9 cellular contexts compared by ENCODE assay signal in the genomic region with DNA sequence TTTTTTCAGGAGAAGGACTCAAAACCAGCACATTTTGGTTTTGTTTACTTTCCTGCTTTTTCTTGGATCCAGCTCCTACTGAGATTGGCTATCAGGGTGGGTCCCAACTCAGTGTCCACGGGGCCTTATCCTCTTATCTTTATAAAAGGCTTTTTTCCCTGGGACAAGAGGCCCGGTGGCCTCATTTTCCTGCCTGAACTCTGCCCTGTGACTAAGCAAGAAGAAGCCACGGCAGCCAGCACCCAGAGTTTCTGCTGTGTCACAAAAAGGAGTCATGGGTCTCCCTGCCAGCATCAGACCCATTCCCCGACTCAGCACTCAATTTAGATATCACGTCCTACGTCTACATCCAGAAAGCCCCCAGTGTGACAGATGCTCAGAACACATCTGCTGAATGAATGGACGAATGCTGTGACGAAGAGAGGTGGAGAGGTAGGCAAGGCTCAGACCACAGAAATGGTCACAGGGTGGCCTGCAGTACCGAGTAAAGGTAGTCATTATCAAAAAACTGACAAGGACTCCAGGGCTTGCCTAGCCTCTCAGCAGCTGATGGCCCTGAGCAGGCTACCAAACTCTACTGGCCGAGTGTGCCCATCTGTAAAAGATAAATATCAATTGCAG. TPM values are rescaled to one million over a fixed set of nuclear protein-coding genes. Genes with fewer than 3 reads are reported as not detected.
A peak's percentile ranks its signal among the peaks of the same experiment; 100 is the strongest.
DNase-seq lines count a peak whose midpoint lies in the region; ATAC-seq and TF ChIP-seq lines count a peak whose summit lies in the region.
"Had no signal": no experiment of that assay in that cellular context is flagged by ENCODE, and none has a peak within 500 bp of the region (broad histone marks: within the 10 kb centered on the region; RNA-seq: fewer than 3 reads in every experiment).

No MANE protein-coding gene starts in this region.

- no peak for TF ChIP-seq CTCF in HFFc6 (IDR thresholded peaks at IDR 0.05)
- TF ChIP-seq CTCF in WTC11 (IDR thresholded peaks at IDR 0.05), result no peak
- no peak for TF ChIP-seq CTCF in stomach (IDR thresholded peaks at IDR 0.05)
- no peak for TF ChIP-seq CTCF in sigmoid colon (IDR thresholded peaks at IDR 0.05)

- H3K27ac ChIP-seq in stomach (peak overlapping the region; percentile 38 to 74 (median 63)), sigmoid colon (peak overlapping the region in 1 of 4 donors; percentile 26)

- TF ChIP-seq EP300 in stomach (IDR thresholded peaks at IDR 0.05) (no peak), sigmoid colon (IDR thresholded peaks at IDR 0.05) (no peak)

- H3K27ac Mint-ChIP-seq in HFFc6 (peak overlapping the region; percentile 92), WTC11 (peak overlapping the region; percentile 88)

- H3K36me3 Mint-ChIP-seq in HFFc6 (ENCODE audit: low read depth) (peaks cover 4% of the 10 kb centered on the region; the same call in 1 of the 2 replicates), WTC11 (no peaks in the 10 kb centered on the region)
- no peaks in the 10 kb centered on the region for H3K36me3 Mint-ChIP-seq in activated T-cell treated with anti-CD3 and anti-CD28 coated beads, Interleukin-2, amount 50 U/mL, for 4 hours (ENCODE audit: insufficient read depth)

- TF ChIP-seq POLR2A in stomach (IDR thresholded peaks at IDR 0.05) (no peak), sigmoid colon (IDR thresholded peaks at IDR 0.05) (no peak)

- H3K4me1 ChIP-seq in stomach (peaks cover 41 to 94% (median 59%) of the 10 kb centered on the region in 4 donors), sigmoid colon (peaks cover 0 to 84% (median 71%) of the 10 kb centered on the region in 4 donors)

- peak overlapping the region; percentile 21 for H3K4me3 Mint-ChIP-seq in HFFc6
- no peak overlapping the region for H3K4me3 Mint-ChIP-seq in WTC11
- no peak overlapping the region for H3K4me3 Mint-ChIP-seq in activated T-cell treated with anti-CD3 and anti-CD28 coated beads, Interleukin-2, amount 50 U/mL, for 4 hours

- CTCF ChIA-PET in WTC11 (lab: Charles Lee), result interaction anchor here (0.9 to 5.6 kb wide), 4 partner anchors 10 to 64 kb away, joined by 3 to 39 read pairs (median 14); no protein-coding TSS in a partner anchor

- no peak overlapping the region for H3K4me3 ChIP-seq in stomach
- no peak overlapping the region for H3K4me3 ChIP-seq in sigmoid colon

- H3K27me3 ChIP-seq in stomach, result no peaks in the 10 kb centered on the region
- no peaks in the 10 kb centered on the region for H3K27me3 ChIP-seq in sigmoid colon

- POLR2A ChIA-PET in WTC11 (lab: Charles Lee), result no interaction called here

- intact Hi-C loops in left ventricle myocardium superior (cut with micrococcal nuclease) (no loop called here), stomach (cut with DNase I; ENCODE audit: low total_unique reads) (no loop called here), sigmoid colon (cut with DNase I) (no loop called here)

- H3K27me3 Mint-ChIP-seq in HFFc6 (ENCODE audit: insufficient read depth), result peaks cover 2% of the 10 kb centered on the region; the same call in 1 of the 2 replicates
- H3K27me3 Mint-ChIP-seq in WTC11 (ENCODE audit: low read depth), result no peaks in the 10 kb centered on the region
- H3K27me3 Mint-ChIP-seq in activated T-cell treated with anti-CD3 and anti-CD28 coated beads, Interleukin-2, amount 50 U/mL, for 4 hours (ENCODE audit: low read depth), result peaks cover 5% of the 10 kb centered on the region

- H3K9me3 Mint-ChIP-seq in HFFc6 (no peaks in the 10 kb centered on the region), WTC11 (no peaks in the 10 kb centered on the region)
- no peaks in the 10 kb centered on the region for H3K9me3 Mint-ChIP-seq in activated T-cell treated with anti-CD3 and anti-CD28 coated beads, Interleukin-2, amount 50 U/mL, for 4 hours

- ATAC-seq in WTC11 (no peak), left ventricle myocardium superior (peak; percentile 47), GM18519 (IDR thresholded peaks at IDR 0.05; ENCODE audit: low FRiP score, unreplicated experiment) (no peak)
- ATAC-seq in activated T-cell treated with anti-CD3 and anti-CD28 coated beads, Interleukin-2, amount 50 U/mL, for 4 hours, result no peak

- H3K36me3 ChIP-seq in stomach, result no peaks in the 10 kb centered on the region
- H3K36me3 ChIP-seq in sigmoid colon, result no peaks in the 10 kb centered on the region

- H3K9me3 ChIP-seq in stomach (no peaks in the 10 kb centered on the region), sigmoid colon (no peaks in the 10 kb centered on the region)

- peaks cover 79% of the 10 kb centered on the region for H3K4me1 Mint-ChIP-seq in HFFc6 (ENCODE audit: low read depth)
- peaks cover 43% of the 10 kb centered on the region for H3K4me1 Mint-ChIP-seq in WTC11
- H3K4me1 Mint-ChIP-seq in activated T-cell treated with anti-CD3 and anti-CD28 coated beads, Interleukin-2, amount 50 U/mL, for 4 hours (ENCODE audit: low read depth), result no peaks in the 10 kb centered on the region

- peak; percentile 67 for DNase-seq in HFFc6
- no peak for DNase-seq in WTC11 (ENCODE audit: low spot score)
- DNase-seq in left ventricle myocardium superior, result no peak
- DNase-seq in stomach, result peak; percentile 54
- DNase-seq in sigmoid colon, result no peak
- no peak for DNase-seq in activated T-cell treated with anti-CD3 and anti-CD28 coated beads, Interleukin-2, amount 50 U/mL, for 4 hours
- DNase-seq: head of caudate nucleus, occipital lobe had no signal

- WGBS in stomach, 5 donors, result 24 to 41% (median 31%) methylated on average over 10 of the region's 10 CpGs
- WGBS in sigmoid colon, 2 donors, result 28 to 58% methylated on average over 10 of the region's 10 CpGs

TF ChIP-seq in WTC11, 78 proteins besides CTCF, POLR2A, EP300 and RAD21 (continues in another document):
- TF ChIP-seq, protein P1, sequence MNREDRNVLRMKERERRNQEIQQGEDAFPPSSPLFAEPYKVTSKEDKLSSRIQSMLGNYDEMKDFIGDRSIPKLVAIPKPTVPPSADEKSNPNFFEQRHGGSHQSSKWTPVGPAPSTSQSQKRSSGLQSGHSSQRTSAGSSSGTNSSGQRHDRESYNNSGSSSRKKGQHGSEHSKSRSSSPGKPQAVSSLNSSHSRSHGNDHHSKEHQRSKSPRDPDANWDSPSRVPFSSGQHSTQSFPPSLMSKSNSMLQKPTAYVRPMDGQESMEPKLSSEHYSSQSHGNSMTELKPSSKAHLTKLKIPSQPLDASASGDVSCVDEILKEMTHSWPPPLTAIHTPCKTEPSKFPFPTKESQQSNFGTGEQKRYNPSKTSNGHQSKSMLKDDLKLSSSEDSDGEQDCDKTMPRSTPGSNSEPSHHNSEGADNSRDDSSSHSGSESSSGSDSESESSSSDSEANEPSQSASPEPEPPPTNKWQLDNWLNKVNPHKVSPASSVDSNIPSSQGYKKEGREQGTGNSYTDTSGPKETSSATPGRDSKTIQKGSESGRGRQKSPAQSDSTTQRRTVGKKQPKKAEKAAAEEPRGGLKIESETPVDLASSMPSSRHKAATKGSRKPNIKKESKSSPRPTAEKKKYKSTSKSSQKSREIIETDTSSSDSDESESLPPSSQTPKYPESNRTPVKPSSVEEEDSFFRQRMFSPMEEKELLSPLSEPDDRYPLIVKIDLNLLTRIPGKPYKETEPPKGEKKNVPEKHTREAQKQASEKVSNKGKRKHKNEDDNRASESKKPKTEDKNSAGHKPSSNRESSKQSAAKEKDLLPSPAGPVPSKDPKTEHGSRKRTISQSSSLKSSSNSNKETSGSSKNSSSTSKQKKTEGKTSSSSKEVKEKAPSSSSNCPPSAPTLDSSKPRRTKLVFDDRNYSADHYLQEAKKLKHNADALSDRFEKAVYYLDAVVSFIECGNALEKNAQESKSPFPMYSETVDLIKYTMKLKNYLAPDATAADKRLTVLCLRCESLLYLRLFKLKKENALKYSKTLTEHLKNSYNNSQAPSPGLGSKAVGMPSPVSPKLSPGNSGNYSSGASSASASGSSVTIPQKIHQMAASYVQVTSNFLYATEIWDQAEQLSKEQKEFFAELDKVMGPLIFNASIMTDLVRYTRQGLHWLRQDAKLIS (CRISPR knock-in tag; IDR thresholded peaks at IDR 0.05; ENCODE audit: borderline replicate concordance), result no peak
- TF ChIP-seq, protein P2, sequence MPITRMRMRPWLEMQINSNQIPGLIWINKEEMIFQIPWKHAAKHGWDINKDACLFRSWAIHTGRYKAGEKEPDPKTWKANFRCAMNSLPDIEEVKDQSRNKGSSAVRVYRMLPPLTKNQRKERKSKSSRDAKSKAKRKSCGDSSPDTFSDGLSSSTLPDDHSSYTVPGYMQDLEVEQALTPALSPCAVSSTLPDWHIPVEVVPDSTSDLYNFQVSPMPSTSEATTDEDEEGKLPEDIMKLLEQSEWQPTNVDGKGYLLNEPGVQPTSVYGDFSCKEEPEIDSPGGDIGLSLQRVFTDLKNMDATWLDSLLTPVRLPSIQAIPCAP (CRISPR knock-in tag; IDR thresholded peaks at IDR 0.05), result no peak
- TF ChIP-seq, protein P3, sequence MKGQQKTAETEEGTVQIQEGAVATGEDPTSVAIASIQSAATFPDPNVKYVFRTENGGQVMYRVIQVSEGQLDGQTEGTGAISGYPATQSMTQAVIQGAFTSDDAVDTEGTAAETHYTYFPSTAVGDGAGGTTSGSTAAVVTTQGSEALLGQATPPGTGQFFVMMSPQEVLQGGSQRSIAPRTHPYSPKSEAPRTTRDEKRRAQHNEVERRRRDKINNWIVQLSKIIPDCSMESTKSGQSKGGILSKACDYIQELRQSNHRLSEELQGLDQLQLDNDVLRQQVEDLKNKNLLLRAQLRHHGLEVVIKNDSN (CRISPR knock-in tag; IDR thresholded peaks at IDR 0.05), result no peak

RNA-seq across cellular contexts. Expression of a gene that starts 16.7 kb away (rescaled TPM):
- total RNA-seq in HFFc6 (2021; fragmentation: NEBNext Ultra II Directional; extraction: Animal tissue kit (Norgen Biotek cat#: 25700)), result 10 to 100 TPM; 48.2 to 52.9 (median 49.7) TPM
- total RNA-seq in WTC11 (2021) (58.1 to 65.5 TPM (median 59.1 TPM) in 3 replicates), left ventricle myocardium superior (9.5 TPM), stomach (100 to 1,000 TPM in 1 of 5 donors, 10 to 100 TPM in 4; 32.3 to 134 (median 44.8) TPM), sigmoid colon (10 to 100 TPM; 41.0 to 78.1 (median 49.4) TPM)
- polyA plus RNA-seq in stomach (10 to 100 TPM in 2 of 3 donors, 1 to 10 TPM in 1; 9.2 to 21.8 (median 11.5) TPM), sigmoid colon (10 to 100 TPM in 1 of 3 donors, 1 to 10 TPM in 2; 6.0 to 20.3 (median 7.2) TPM)
- total RNA-seq in activated T-cell treated with anti-CD3 and anti-CD28 coated beads, Interleukin-2, amount 50 U/mL, for 4 hours, result 1 to 10 TPM; 1.0 to 1.5 (median 1.5) TPM

Comparison
In these comparisons a context has a peak if more than half of its experiments do, and no peak if none do; other contexts are left out.
1. DNase-seq: peak in HFFc6 (single experiment) and stomach (single experiment); none in WTC11 (single experiment), left ventricle myocardium superior (single experiment), sigmoid colon (single experiment) and activated T-cell treated with anti-CD3 and anti-CD28 coated beads, Interleukin-2, amount 50 U/mL, for 4 hours (single experiment).